Comparison of ENCODE assay signal across 8 cellular contexts in the genomic region with DNA sequence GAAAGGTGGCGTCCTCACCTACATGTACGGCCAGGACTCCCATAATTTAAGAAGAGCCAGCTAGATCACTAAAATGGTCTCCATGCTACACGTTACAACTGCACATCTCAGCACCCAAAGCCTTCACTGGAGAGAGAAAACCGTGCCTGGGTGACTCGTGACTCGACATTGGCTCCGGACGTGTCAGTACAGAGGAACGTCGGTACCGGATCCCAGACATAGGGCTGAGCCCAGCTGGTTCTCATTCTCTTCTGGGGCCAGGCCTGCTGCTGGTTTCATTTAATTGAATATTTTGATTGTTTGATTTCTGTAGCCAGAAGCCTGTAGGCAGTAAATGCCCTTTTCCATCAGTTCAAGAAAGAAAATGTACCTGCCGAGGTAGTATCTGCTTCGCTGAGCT.
DNase-seq lines count a peak whose midpoint lies in the region; ATAC-seq and TF ChIP-seq lines count a peak whose summit lies in the region.

No MANE protein-coding gene starts in this region.

- H3K27ac Mint-ChIP-seq in CD4-positive, alpha-beta T cell = no peak overlapping the region
- H3K27ac Mint-ChIP-seq in activated naive CD4-positive, alpha-beta T cell treated with anti-CD3 and anti-CD28 coated beads, Interleukin-2, amount 50 U/mL, for 24 hours = no peak overlapping the region

- peak overlapping the region; percentile 4 for H3K4me3 Mint-ChIP-seq in CD4-positive, alpha-beta T cell
- peak overlapping the region; percentile 13 for H3K4me3 Mint-ChIP-seq in activated naive CD4-positive, alpha-beta T cell treated with anti-CD3 and anti-CD28 coated beads, Interleukin-2, amount 50 U/mL, for 24 hours

- peaks cover 8% of the 10 kb centered on the region for H3K4me1 ChIP-seq in mesodermal cell (ENCODE audit: control insufficient read depth, insufficient read depth, low read length, poor library complexity, severe bottlenecking)

- no peaks in the 10 kb centered on the region for H3K36me3 ChIP-seq in mesodermal cell (ENCODE audit: control insufficient read depth, insufficient read depth, low read length)

- H3K9me3 ChIP-seq in CD4-positive, alpha-beta T cell (ENCODE audit: control insufficient read depth, low read length) = no peaks in the 10 kb centered on the region
- H3K9me3 ChIP-seq in mesodermal cell (ENCODE audit: control insufficient read depth, low read length) = peaks cover 17% of the 10 kb centered on the region

- H3K27me3 ChIP-seq in CD4-positive, alpha-beta T cell (ENCODE audit: control insufficient read depth, insufficient read depth, low read length) = no peaks in the 10 kb centered on the region

- no peak overlapping the region for H3K27ac ChIP-seq in CD4-positive, alpha-beta T cell (ENCODE audit: low read depth, low read length)
- peak overlapping the region; percentile 10 for H3K27ac ChIP-seq in mesodermal cell (ENCODE audit: low read depth, low read length, severe bottlenecking)

- WGBS in mesodermal cell (ENCODE audit: insufficient coverage in 2 of 2), 2 experiments = 45 to 61% methylated on average over 11 of the region's 13 CpGs

- ATAC-seq in CD4-positive, alpha-beta T cell (ENCODE audit: poor library complexity) = peak; percentile 30
- ATAC-seq in HG03378 (IDR thresholded peaks at IDR 0.05; ENCODE audit: unreplicated experiment) (no peak), HG02678 (IDR thresholded peaks at IDR 0.05; ENCODE audit: unreplicated experiment) (no peak)

- no peak for TF ChIP-seq CTCF in CD4-positive, alpha-beta T cell (IDR thresholded peaks at IDR 0.05)

- peaks cover 5% of the 10 kb centered on the region for H3K9me3 Mint-ChIP-seq in CD4-positive, alpha-beta T cell
- H3K9me3 Mint-ChIP-seq in activated naive CD4-positive, alpha-beta T cell treated with anti-CD3 and anti-CD28 coated beads, Interleukin-2, amount 50 U/mL, for 24 hours = peaks cover 8% of the 10 kb centered on the region

- H3K4me3 ChIP-seq in mesodermal cell (ENCODE audit: extremely low read depth, insufficient read depth, low read length, poor library complexity, severe bottlenecking) = no peak overlapping the region

- DNase-seq in CD4-positive, alpha-beta T cell = peak in 2 of 10 experiments; percentile 5 to 7
- DNase-seq in HCEC 1CT (peak; percentile 39), T-helper 2 cell (no peak), COR-L47 (lab: John Stamatoyannopoulos, UW) (no peak)

- CTCF ChIA-PET in CD4-positive, alpha-beta T cell (lab: Charles Lee) = interaction anchor here (0.6 to 2.1 kb wide), 15 partner anchors 9 to 977 kb away, joined by 3 to 17 read pairs (median 4); no protein-coding TSS in a partner anchor

- intact Hi-C loops in CD4-positive, alpha-beta T cell (cut with DNase I, micrococcal nuclease) = loop anchor here (1.0 to 10.0 kb wide), 8 partner anchors 32 to 1644 kb away; no protein-coding TSS in a partner anchor

- no peaks in the 10 kb centered on the region for H3K36me3 Mint-ChIP-seq in CD4-positive, alpha-beta T cell (ENCODE audit: low read depth)
- H3K36me3 Mint-ChIP-seq in activated naive CD4-positive, alpha-beta T cell treated with anti-CD3 and anti-CD28 coated beads, Interleukin-2, amount 50 U/mL, for 24 hours = peaks cover 5% of the 10 kb centered on the region

- H3K4me1 Mint-ChIP-seq in CD4-positive, alpha-beta T cell (ENCODE audit: low read depth) = peaks cover 17% of the 10 kb centered on the region
- H3K4me1 Mint-ChIP-seq in activated naive CD4-positive, alpha-beta T cell treated with anti-CD3 and anti-CD28 coated beads, Interleukin-2, amount 50 U/mL, for 24 hours = peaks cover 10% of the 10 kb centered on the region

- H3K27me3 Mint-ChIP-seq in CD4-positive, alpha-beta T cell = no peaks in the 10 kb centered on the region
- no peaks in the 10 kb centered on the region for H3K27me3 Mint-ChIP-seq in activated naive CD4-positive, alpha-beta T cell treated with anti-CD3 and anti-CD28 coated beads, Interleukin-2, amount 50 U/mL, for 24 hours

- POLR2A ChIA-PET in CD4-positive, alpha-beta T cell (lab: Charles Lee) = interaction anchor here (0.8 to 2.1 kb wide), 4 partner anchors 34 to 714 kb away, joined by 3 to 15 read pairs (median 4); a partner anchor contains a TSS
